ENCODE assay signal across 1 cellular context in the genomic region with DNA sequence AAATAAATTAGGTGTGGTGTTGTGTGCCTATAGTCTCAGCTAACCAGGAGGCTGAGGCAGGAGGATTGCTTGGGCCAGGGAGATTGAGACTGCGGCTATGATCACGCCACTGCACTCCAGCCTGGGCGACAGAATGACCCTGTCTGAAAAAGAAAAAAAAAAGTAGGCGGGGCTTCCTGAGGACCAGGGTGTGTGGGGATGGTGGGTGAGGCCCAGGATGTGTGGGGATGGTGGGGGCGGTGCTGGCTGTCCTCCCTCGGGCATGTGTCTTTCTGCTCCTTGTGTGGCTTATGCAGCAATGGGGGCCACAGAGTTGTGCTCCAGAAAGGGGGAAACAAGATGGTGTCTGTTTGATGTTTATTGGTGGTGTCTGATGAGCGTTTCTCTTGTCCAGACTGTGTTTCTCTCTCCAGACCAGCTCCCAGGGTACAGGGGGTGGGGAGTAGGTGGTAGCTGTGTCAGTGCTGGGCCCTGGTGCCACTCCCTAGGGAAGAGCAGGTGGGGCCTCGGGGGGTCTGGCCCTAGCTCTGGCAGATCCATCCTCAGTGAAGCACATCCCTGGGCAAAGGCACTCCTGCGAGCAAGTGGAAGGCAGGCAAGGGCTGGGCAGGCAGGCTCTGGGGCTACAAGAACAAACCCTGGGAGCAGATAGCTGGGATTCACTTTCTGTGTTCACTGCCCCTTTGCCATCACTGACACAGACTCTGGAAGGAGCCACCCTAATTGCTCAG.
TF ChIP-seq lines count a peak whose summit lies in the region.

No MANE protein-coding gene starts in this region.

TF ChIP-seq in HepG2, 621 proteins besides CTCF, POLR2A, EP300 and RAD21 (continued from another document and continues in another):
- TF ChIP-seq, protein P1, sequence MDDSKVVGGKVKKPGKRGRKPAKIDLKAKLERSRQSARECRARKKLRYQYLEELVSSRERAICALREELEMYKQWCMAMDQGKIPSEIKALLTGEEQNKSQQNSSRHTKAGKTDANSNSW (CRISPR knock-in tag; IDR thresholded peaks at IDR 0.05; ENCODE audit: borderline replicate concordance), result no peak
- 0 out of 2 replicates have a peak, but pooled peaks have one; percentile 31 for TF ChIP-seq ZNF432 (CRISPR knock-in tag; IDR thresholded peaks at IDR 0.05; ENCODE audit: borderline replicate concordance)
- 0 out of 2 replicates have a peak, but pooled peaks have one; percentile 15 for TF ChIP-seq ZNF777 (CRISPR knock-in tag; IDR thresholded peaks at IDR 0.05)
- no peak for TF ChIP-seq FOSL1 (CRISPR knock-in tag; IDR thresholded peaks at IDR 0.05; ENCODE audit: borderline replicate concordance)
- TF ChIP-seq ZBTB49 (CRISPR knock-in tag; IDR thresholded peaks at IDR 0.05; ENCODE audit: borderline replicate concordance), result no peak
- TF ChIP-seq RFXAP (CRISPR knock-in tag; IDR thresholded peaks at IDR 0.05; ENCODE audit: borderline replicate concordance), result 0 out of 2 replicates have a peak, but pooled peaks have one; percentile 35
- no peak for TF ChIP-seq PTBP1 (IDR thresholded peaks at IDR 0.05; ENCODE audit: low read depth, low read length, poor library complexity, severe bottlenecking)
- TF ChIP-seq MED8 (CRISPR knock-in tag; IDR thresholded peaks at IDR 0.05; ENCODE audit: insufficient replicate concordance), result peak; percentile 24
- no peak for TF ChIP-seq EHMT2 (IDR thresholded peaks at IDR 0.05; ENCODE audit: borderline replicate concordance, low read depth, low read length)
- 0 out of 2 replicates have a peak, but pooled peaks have one; percentile 22 for TF ChIP-seq ZNF441 (CRISPR knock-in tag; IDR thresholded peaks at IDR 0.05; ENCODE audit: borderline replicate concordance)
- TF ChIP-seq, protein P2, sequence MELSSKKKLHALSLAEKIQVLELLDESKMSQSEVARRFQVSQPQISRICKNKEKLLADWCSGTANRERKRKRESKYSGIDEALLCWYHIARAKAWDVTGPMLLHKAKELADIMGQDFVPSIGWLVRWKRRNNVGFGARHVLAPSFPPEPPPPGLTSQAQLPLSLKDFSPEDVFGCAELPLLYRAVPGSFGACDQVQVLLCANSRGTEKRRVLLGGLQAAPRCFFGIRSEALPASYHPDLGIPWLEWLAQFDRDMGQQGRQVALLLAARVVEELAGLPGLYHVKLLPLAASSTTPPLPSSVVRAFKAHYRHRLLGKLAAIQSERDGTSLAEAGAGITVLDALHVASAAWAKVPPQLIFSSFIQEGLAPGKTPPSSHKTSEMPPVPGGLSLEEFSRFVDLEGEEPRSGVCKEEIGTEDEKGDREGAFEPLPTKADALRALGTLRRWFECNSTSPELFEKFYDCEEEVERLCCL (CRISPR knock-in tag; IDR thresholded peaks at IDR 0.05; ENCODE audit: borderline replicate concordance), result no peak
- TF ChIP-seq, protein P3, sequence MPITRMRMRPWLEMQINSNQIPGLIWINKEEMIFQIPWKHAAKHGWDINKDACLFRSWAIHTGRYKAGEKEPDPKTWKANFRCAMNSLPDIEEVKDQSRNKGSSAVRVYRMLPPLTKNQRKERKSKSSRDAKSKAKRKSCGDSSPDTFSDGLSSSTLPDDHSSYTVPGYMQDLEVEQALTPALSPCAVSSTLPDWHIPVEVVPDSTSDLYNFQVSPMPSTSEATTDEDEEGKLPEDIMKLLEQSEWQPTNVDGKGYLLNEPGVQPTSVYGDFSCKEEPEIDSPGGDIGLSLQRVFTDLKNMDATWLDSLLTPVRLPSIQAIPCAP (CRISPR knock-in tag; IDR thresholded peaks at IDR 0.05; ENCODE audit: low read depth), result 0 out of 2 replicates have a peak, but pooled peaks have one; percentile 14
- no peak for TF ChIP-seq YEATS2 (CRISPR knock-in tag; IDR thresholded peaks at IDR 0.05; ENCODE audit: borderline replicate concordance)
- no peak for TF ChIP-seq TP53 (CRISPR knock-in tag; conservative IDR thresholded peaks at IDR 0.05)
- TF ChIP-seq ZSCAN20 (CRISPR knock-in tag; IDR thresholded peaks at IDR 0.05; ENCODE audit: borderline replicate concordance), result no peak
- TF ChIP-seq RFX1 (IDR thresholded peaks at IDR 0.05), result no peak
- TF ChIP-seq PHF8 (CRISPR knock-in tag; IDR thresholded peaks at IDR 0.05), result no peak
- TF ChIP-seq ARNT2 (CRISPR knock-in tag; IDR thresholded peaks at IDR 0.05; ENCODE audit: low read depth), result 0 out of 2 replicates have a peak, but pooled peaks have one; percentile 36
- TF ChIP-seq ZSCAN22 (CRISPR knock-in tag; IDR thresholded peaks at IDR 0.05), result no peak
- no peak for TF ChIP-seq XBP1 (CRISPR knock-in tag; IDR thresholded peaks at IDR 0.05)
- TF ChIP-seq SSRP1 (CRISPR knock-in tag; IDR thresholded peaks at IDR 0.05), result peak; percentile 15; the same call in 1 of the 2 replicates
- TF ChIP-seq TMF1 (CRISPR knock-in tag; IDR thresholded peaks at IDR 0.05; ENCODE audit: low read depth), result no peak
- no peak for TF ChIP-seq REXO4 (CRISPR knock-in tag; IDR thresholded peaks at IDR 0.05; ENCODE audit: borderline replicate concordance)
- 0 out of 2 replicates have a peak, but pooled peaks have one; percentile 15 for TF ChIP-seq ZNF333 (CRISPR knock-in tag; IDR thresholded peaks at IDR 0.05; ENCODE audit: borderline replicate concordance)
- no peak for TF ChIP-seq ELF3 (CRISPR knock-in tag; IDR thresholded peaks at IDR 0.05)
- no peak for TF ChIP-seq NFE2L1 (CRISPR knock-in tag; IDR thresholded peaks at IDR 0.05; ENCODE audit: borderline replicate concordance)
- TF ChIP-seq, protein P4, sequence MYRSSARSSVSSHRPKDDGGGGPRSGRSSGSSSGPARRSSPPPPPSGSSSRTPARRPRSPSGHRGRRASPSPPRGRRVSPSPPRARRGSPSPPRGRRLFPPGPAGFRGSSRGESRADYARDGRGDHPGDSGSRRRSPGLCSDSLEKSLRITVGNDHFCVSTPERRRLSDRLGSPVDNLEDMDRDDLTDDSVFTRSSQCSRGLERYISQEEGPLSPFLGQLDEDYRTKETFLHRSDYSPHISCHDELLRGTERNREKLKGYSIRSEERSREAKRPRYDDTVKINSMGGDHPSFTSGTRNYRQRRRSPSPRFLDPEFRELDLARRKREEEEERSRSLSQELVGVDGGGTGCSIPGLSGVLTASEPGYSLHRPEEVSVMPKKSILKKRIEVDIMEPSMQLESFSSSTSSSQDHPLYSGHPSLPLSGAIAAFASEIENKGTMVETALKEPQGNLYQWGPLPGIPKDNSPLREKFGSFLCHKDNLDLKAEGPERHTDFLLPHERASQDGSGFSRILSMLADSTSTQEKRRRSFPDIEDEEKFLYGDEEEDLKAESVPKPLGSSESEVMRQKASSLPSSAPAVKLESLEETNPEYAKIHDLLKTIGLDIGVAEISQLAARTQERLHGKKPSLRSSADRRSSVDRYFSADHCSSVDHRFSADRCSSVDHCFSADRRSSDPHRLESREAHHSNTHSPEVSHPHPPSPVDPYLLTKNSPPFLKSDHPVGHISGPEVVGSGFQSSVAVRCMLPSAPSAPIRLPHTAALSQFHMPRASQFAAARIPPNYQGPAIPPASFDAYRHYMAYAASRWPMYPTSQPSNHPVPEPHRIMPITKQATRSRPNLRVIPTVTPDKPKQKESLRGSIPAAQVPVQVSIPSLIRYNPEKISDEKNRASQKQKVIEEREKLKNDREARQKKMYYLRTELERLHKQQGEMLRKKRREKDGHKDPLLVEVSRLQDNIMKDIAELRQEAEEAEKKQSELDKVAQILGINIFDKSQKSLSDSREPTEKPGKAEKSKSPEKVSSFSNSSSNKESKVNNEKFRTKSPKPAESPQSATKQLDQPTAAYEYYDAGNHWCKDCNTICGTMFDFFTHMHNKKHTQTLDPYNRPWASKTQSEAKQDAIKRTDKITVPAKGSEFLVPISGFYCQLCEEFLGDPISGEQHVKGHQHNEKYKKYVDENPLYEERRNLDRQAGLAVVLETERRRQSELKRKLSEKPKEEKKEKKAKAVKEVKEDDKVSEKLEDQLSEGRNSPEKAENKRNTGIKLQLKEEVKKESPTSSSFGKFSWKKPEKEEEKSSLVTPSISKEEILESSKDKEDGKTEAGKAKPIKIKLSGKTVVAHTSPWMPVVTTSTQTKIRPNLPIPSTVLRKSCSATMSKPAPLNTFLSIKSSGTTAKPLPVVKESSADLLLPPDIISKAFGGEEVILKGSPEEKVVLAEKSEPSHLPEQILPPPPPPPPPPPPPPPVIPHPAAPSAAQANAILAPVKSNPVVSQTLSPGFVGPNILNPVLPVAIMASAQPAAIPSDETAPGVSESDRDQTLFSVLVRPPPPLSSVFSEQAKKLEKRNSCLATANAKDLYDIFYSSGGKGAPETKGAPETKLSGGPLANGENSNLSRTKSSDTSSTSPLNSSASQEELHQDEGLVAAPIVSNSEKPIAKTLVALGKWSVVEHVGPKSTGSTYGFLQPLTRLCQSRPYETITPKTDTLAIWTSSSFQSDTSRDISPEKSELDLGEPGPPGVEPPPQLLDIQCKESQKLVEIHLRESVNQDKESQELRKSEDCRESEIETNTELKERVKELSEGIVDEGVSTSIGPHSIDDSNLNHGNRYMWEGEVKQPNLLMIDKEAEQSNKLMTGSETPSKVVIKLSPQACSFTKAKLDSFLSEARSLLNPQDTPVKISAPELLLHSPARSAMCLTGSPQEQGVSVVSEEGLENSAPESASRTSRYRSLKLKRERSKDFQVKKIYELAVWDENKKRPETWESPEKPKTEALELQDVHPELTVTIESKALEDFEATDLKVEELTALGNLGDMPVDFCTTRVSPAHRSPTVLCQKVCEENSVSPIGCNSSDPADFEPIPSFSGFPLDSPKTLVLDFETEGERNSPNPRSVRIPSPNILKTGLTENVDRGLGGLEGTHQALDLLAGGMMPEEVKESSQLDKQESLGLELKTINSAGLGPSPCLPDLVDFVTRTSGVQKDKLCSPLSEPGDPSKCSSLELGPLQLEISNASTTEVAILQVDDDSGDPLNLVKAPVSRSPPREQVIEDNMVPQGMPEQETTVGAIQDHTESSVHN (CRISPR knock-in tag; IDR thresholded peaks at IDR 0.05), result peak; percentile 86; the same call in 1 of the 2 replicates
- TF ChIP-seq, protein P5, sequence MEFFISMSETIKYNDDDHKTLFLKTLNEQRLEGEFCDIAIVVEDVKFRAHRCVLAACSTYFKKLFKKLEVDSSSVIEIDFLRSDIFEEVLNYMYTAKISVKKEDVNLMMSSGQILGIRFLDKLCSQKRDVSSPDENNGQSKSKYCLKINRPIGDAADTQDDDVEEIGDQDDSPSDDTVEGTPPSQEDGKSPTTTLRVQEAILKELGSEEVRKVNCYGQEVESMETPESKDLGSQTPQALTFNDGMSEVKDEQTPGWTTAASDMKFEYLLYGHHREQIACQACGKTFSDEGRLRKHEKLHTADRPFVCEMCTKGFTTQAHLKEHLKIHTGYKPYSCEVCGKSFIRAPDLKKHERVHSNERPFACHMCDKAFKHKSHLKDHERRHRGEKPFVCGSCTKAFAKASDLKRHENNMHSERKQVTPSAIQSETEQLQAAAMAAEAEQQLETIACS (CRISPR knock-in tag; IDR thresholded peaks at IDR 0.05), result 0 out of 2 replicates have a peak, but pooled peaks have one; percentile 8
- TF ChIP-seq KLF9 (CRISPR knock-in tag; IDR thresholded peaks at IDR 0.05; ENCODE audit: low read depth), result no peak
- TF ChIP-seq SALL2 (CRISPR knock-in tag; IDR thresholded peaks at IDR 0.05), result peak; percentile 65
- TF ChIP-seq ZNF362 (CRISPR knock-in tag; IDR thresholded peaks at IDR 0.05; ENCODE audit: borderline replicate concordance), result peak; percentile 59; the same call in 1 of the 2 replicates
- no peak for TF ChIP-seq ZNF607 (CRISPR knock-in tag; IDR thresholded peaks at IDR 0.05; ENCODE audit: borderline replicate concordance)
- no peak for TF ChIP-seq MYNN (CRISPR knock-in tag; IDR thresholded peaks at IDR 0.05; ENCODE audit: low read depth)
- TF ChIP-seq MTA1 (CRISPR knock-in tag; IDR thresholded peaks at IDR 0.05; ENCODE audit: borderline replicate concordance), result peak; percentile 42; the same call in 1 of the 2 replicates
- peak; percentile 82; the same call in 1 of the 2 replicates for TF ChIP-seq ZC3H13 (CRISPR knock-in tag; IDR thresholded peaks at IDR 0.05)
- no peak for TF ChIP-seq ZNF337 (CRISPR knock-in tag; IDR thresholded peaks at IDR 0.05; ENCODE audit: borderline replicate concordance, low read depth)
- TF ChIP-seq JUND (CRISPR knock-in tag; IDR thresholded peaks at IDR 0.05), result no peak
- TF ChIP-seq ZNF292 (CRISPR knock-in tag; IDR thresholded peaks at IDR 0.05; ENCODE audit: borderline replicate concordance, low read depth), result no peak
- no peak for TF ChIP-seq MAZ (IDR thresholded peaks at IDR 0.05; ENCODE audit: borderline replicate concordance, low read depth, low read length)
- TF ChIP-seq MAZ (CRISPR knock-in tag; IDR thresholded peaks at IDR 0.05; ENCODE audit: low read depth), result peak; percentile 39; the same call in 1 of the 2 replicates
- no peak for TF ChIP-seq YY1 (IDR thresholded peaks at IDR 0.05; ENCODE audit: insufficient read depth, insufficient replicate concordance, low read depth, low read length)
- TF ChIP-seq DR1 (CRISPR knock-in tag; IDR thresholded peaks at IDR 0.05), result 0 out of 2 replicates have a peak, but pooled peaks have one; percentile 11
- TF ChIP-seq, protein P6, sequence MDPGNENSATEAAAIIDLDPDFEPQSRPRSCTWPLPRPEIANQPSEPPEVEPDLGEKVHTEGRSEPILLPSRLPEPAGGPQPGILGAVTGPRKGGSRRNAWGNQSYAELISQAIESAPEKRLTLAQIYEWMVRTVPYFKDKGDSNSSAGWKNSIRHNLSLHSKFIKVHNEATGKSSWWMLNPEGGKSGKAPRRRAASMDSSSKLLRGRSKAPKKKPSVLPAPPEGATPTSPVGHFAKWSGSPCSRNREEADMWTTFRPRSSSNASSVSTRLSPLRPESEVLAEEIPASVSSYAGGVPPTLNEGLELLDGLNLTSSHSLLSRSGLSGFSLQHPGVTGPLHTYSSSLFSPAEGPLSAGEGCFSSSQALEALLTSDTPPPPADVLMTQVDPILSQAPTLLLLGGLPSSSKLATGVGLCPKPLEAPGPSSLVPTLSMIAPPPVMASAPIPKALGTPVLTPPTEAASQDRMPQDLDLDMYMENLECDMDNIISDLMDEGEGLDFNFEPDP (CRISPR knock-in tag; conservative IDR thresholded peaks at IDR 0.05), result 0 out of 2 replicates have a peak, but pooled peaks have one; percentile 10
- no peak for TF ChIP-seq ZNF652 (CRISPR knock-in tag; IDR thresholded peaks at IDR 0.05; ENCODE audit: borderline replicate concordance, low read depth)
